8 cellular contexts compared by ENCODE assay signal in genomic region chr1:111203681-111204210, GRCh38. TPM values are rescaled to one million over a fixed set of nuclear protein-coding genes. Genes with fewer than 3 reads are reported as not detected.
DNase-seq lines count a peak whose midpoint lies in the region; TF ChIP-seq lines count a peak whose summit lies in the region.

No MANE protein-coding gene starts in this region.

- H3K27me3 ChIP-seq in H7 (ENCODE audit: control insufficient read depth, insufficient read depth, low read length) (peaks cover 11% of the 10 kb centered on the region; the same call in 1 of the 2 replicates), duodenal mucosa (ENCODE audit: control insufficient read depth in 1 of 2, insufficient read depth in 2 of 2, low read length in 2 of 2) (no peaks in the 10 kb centered on the region)

- peak overlapping the region; percentile 91 for H3K27ac ChIP-seq in duodenal mucosa (ENCODE audit: low read depth, low read length)

- H3K9me3 ChIP-seq in duodenal mucosa (ENCODE audit: control insufficient read depth in 1 of 2, low read length in 2 of 2), result no peaks in the 10 kb centered on the region

- peak overlapping the region; percentile 73 to 77 for H3K9ac ChIP-seq in duodenal mucosa (ENCODE audit: low read depth in 1 of 2, low read length in 2 of 2)

- H3K4me3 ChIP-seq in H7 (ENCODE audit: insufficient read depth, low read depth, low read length), result no peak overlapping the region; the same call in 1 of the 2 replicates
- peak overlapping the region; percentile 71 to 77 for H3K4me3 ChIP-seq in duodenal mucosa (ENCODE audit: low read depth in 1 of 2, low read length in 2 of 2)

- DNase-seq in H7 (peak; percentile 60), NAMALWA (ENCODE audit: low spot score) (peak; percentile 76), mucosa of gallbladder (ENCODE audit: low spot score) (peak; percentile 81), cerebellar cortex (ENCODE audit: low spot score) (no peak)
- DNase-seq in activated CD4-positive, alpha-beta T cell treated with anti-CD3 and anti-CD28 coated beads for 4 hours, result peak; percentile 77 to 88
- DNase-seq in stimulated activated CD8-positive, alpha-beta memory T cell treated with anti-CD3 and anti-CD28 coated beads, Interleukin-7, amount 100 ng/mL, for 4 hours (ENCODE audit: low read depth in 2 of 2), result peak; percentile 82 to 88

- H3K4me1 ChIP-seq in duodenal mucosa (ENCODE audit: control insufficient read depth in 1 of 2, insufficient read depth in 2 of 2, low read length in 2 of 2), result peaks cover 51 to 52% of the 10 kb centered on the region in 2 donors

- TF ChIP-seq POLR2A in GM10847 (IDR thresholded peaks at IDR 0.05; ENCODE audit: extremely low read depth, insufficient read length), result peak; percentile 52

- H3K36me3 ChIP-seq in H7 (replicated peaks; ENCODE audit: control insufficient read depth, insufficient read depth, low read length) (no peaks in the 10 kb centered on the region), duodenal mucosa (ENCODE audit: control insufficient read depth in 1 of 2, insufficient read depth in 2 of 2, low read length in 2 of 2) (peaks cover 5 to 14% of the 10 kb centered on the region in 2 donors)

RNA-seq across cellular contexts. Expression of gene DENND2D, which starts 3.3 kb away (rescaled TPM):
- total RNA-seq in H7 (2014; rRNA removed; shearing (Covaris generic)), result not detected in 2 replicates
- 42.8 TPM for total RNA-seq in mucosa of gallbladder

RNA-seq across cellular contexts. Expression of gene CHI3L2, which starts 23.8 kb away (rescaled TPM):
- total RNA-seq in H7 (2014; rRNA removed; shearing (Covaris generic)), result not detected in 2 replicates
- 2.8 TPM for total RNA-seq in mucosa of gallbladder

Comparison
In these comparisons a context has a peak if more than half of its experiments do, and no peak if none do; other contexts are left out.
1. RNA of gene DENND2D, which starts 3.3 kb away (total RNA-seq): 42.8 TPM in mucosa of gallbladder (single experiment); not detected in H7; every median in the first group is over 10 times any median in the second.